ENCODE assay signal across 22 cellular contexts in the genomic region with DNA sequence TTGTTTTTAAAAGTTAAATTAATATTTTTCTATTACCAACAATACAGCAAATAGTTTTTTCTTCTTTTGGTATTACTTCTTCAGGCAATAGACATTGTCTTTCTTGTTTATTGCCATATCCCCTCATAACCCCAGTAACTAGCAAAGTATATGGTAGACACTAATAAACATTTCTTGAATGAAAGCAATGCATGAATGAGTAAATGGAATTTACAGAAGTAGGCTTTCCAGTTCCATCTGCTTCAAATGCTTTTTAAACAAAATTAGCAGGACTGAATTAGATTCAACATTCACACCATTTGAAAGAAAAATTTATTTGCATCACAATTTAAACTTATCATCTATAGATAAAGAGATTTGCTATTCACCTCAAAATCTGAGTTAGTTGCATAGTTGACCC.
"Had no signal": no experiment of that assay in that cellular context is flagged by ENCODE, and none has a peak within 500 bp of the region (broad histone marks: within the 10 kb centered on the region; RNA-seq: fewer than 3 reads in every experiment).

No MANE protein-coding gene starts in this region.

- H3K36me3 ChIP-seq: SJCRH30 had no signal

- H3K4me3 ChIP-seq: MG63, Peyer's patch, SJCRH30 had no signal

- H3K27me3 ChIP-seq: MG63, Peyer's patch, SJCRH30 had no signal

- DNase-seq: Karpas-422; KG1; MG63; NCI-H1092 treated with DMSO at 0.1 percent for 48 hours; NCI-H1436; NCI-H187; NCI-H2029; NCI-H2081 treated with DMSO at 0.1 percent for 48 hours; NCI-H2171; NCI-H226; NCI-H510A; NCI-H524 treated with DMSO at 0.1 percent for 48 hours; NCI-H69; NCI-H774; NK-92 treated with Interleukin-12 subunit alpha and Interleukin-12 subunit beta, amount 100 ng/mL, for 24 hours; PC-3; Peyer's patch; SHP77 treated with DMSO at 0.1 percent for 48 hours; SJCRH30 had no signal

- ATAC-seq: PC-3, Right ventricle myocardium inferior, SK-N-SH treated with all-trans-retinoic acid at 6 μM for 48 hours had no signal

- H3K27ac ChIP-seq: HL-60, Peyer's patch, SJCRH30 had no signal
